In genomic region chr3:130699765-130700164, GRCh38 we compare ENCODE assay signal across 8 cellular contexts. TPM values are rescaled to one million over a fixed set of nuclear protein-coding genes. Genes with fewer than 3 reads are reported as not detected.
DNase-seq lines count a peak whose midpoint lies in the region; ATAC-seq, FAIRE-seq and TF ChIP-seq lines count a peak whose summit lies in the region.

No MANE protein-coding gene starts in this region.

- H3K27ac ChIP-seq in endothelial cell of umbilical vein (ENCODE audit: insufficient read depth, low read depth, low read length) (peak overlapping the region; percentile 71), stomach (no peak overlapping the region)

- ATAC-seq in GM21825 (IDR thresholded peaks at IDR 0.05; ENCODE audit: unreplicated experiment) (no peak), GM21360 (IDR thresholded peaks at IDR 0.05; ENCODE audit: unreplicated experiment) (no peak), HG03025 (IDR thresholded peaks at IDR 0.05; ENCODE audit: low FRiP score, unreplicated experiment) (no peak)

- H3K9me1 ChIP-seq in endothelial cell of umbilical vein (replicated peaks; ENCODE audit: control insufficient read depth, extremely low read depth, insufficient read depth, low read length): no peaks in the 10 kb centered on the region

- CTCF ChIA-PET in AG04449 (lab: Yijun Ruan, JAX): interaction anchor here (1.1 to 1.2 kb wide), 3 partner anchors 12 to 198 kb away, joined by 3 to 6 read pairs (median 4); partner anchors contain the start of gene ATP2C1
- CTCF ChIA-PET in endothelial cell of umbilical vein (lab: Charles Lee): interaction anchor here (0.7 to 1.2 kb wide), 2 partner anchors 11 to 27 kb away, joined by 3 to 4 read pairs; no protein-coding TSS in a partner anchor

- dilution Hi-C loops in endothelial cell of umbilical vein (cut with MboI; ENCODE audit: extremely low pct_ligation_motif_present, low sequenced_read_pairs): no loop called here

- DNase-seq in AG04449 (ENCODE audit: low read depth, low spot score): no peak
- peak; percentile 6 for DNase-seq in GM06990 (ENCODE audit: extremely low read depth, insufficient read length)
- DNase-seq in NCI-H2107 treated with DMSO at 0.1 percent for 48 hours (lab: John Stamatoyannopoulos, UW; ENCODE audit: unreplicated experiment): peak; percentile 61
- peak; percentile 33 for DNase-seq in endothelial cell of umbilical vein (ENCODE audit: low read depth, low spot score)
- DNase-seq in stomach: no peak

- H3K27me3 ChIP-seq in GM06990 (replicated peaks; ENCODE audit: control insufficient read depth, insufficient read depth, low read length) (no peaks in the 10 kb centered on the region), endothelial cell of umbilical vein (ENCODE audit: control insufficient read depth in 2 of 2, insufficient read depth in 2 of 2, low read length in 2 of 2) (no peaks in the 10 kb centered on the region), stomach (no peaks in the 10 kb centered on the region)

- intact Hi-C loops in endothelial cell of umbilical vein (cut with micrococcal nuclease): loop anchor here (1.0 kb wide), 5 partner anchors 7 to 327 kb away; partner anchors contain the start of genes ASTE1, NEK11 and PIK3R4
- intact Hi-C loops in stomach (cut with DNase I; ENCODE audit: low total_unique reads): no loop called here

- H3K36me3 ChIP-seq in GM06990 (ENCODE audit: control insufficient read depth, insufficient read depth, low read length): peaks cover 6% of the 10 kb centered on the region
- peaks cover 2 to 8% of the 10 kb centered on the region in 2 experiments for H3K36me3 ChIP-seq in endothelial cell of umbilical vein (ENCODE audit: control insufficient read depth in 2 of 2, extremely low read depth in 1 of 2, insufficient read depth in 2 of 2, low read length in 2 of 2)
- H3K36me3 ChIP-seq in stomach: peaks cover 10 to 73% (median 70%) of the 10 kb centered on the region in 4 donors

- H3K79me2 ChIP-seq in endothelial cell of umbilical vein (ENCODE audit: control insufficient read depth, insufficient read depth, low read length): no peaks in the 10 kb centered on the region

- TF ChIP-seq POLR2A in endothelial cell of umbilical vein (IDR thresholded peaks at IDR 0.05; ENCODE audit: low read depth, low read length) (no peak), stomach (IDR thresholded peaks at IDR 0.05) (no peak)

- H3K4me2 ChIP-seq in endothelial cell of umbilical vein (ENCODE audit: insufficient read depth, low read length): no peak overlapping the region

- POLR2A ChIA-PET in AG04449 (lab: Yijun Ruan, JAX) (no interaction called here), endothelial cell of umbilical vein (lab: Charles Lee) (interaction anchor here (0.8 kb wide), 1 partner anchor 7 kb away, joined by 3 read pairs; no protein-coding TSS in a partner anchor)

- H2AFZ ChIP-seq in endothelial cell of umbilical vein (ENCODE audit: low read depth, low read length): no peak overlapping the region

- no peak overlapping the region for H3K9ac ChIP-seq in endothelial cell of umbilical vein (replicated peaks; ENCODE audit: extremely low read depth, insufficient read depth, low read length)

- no peaks in the 10 kb centered on the region for H4K20me1 ChIP-seq in endothelial cell of umbilical vein (replicated peaks; ENCODE audit: control insufficient read depth, extremely low read depth, insufficient read depth, low read length)

- no peak for TF ChIP-seq EP300 in stomach (IDR thresholded peaks at IDR 0.05)

- TF ChIP-seq CTCF in AG04449 (IDR thresholded peaks at IDR 0.05; ENCODE audit: insufficient read depth, low read length, missing control alignments) (peak; percentile 15), GM06990 (IDR thresholded peaks at IDR 0.05; ENCODE audit: insufficient read depth, low read length, poor library complexity, severe bottlenecking) (peak; percentile 55), endothelial cell of umbilical vein (IDR thresholded peaks at IDR 0.05; ENCODE audit: extremely low read depth in 1 of 2, insufficient read depth in 1 of 2, low read depth in 1 of 2, low read length in 2 of 2) (peak in 1 of 2 donors; percentile 14), stomach (IDR thresholded peaks at IDR 0.05) (peak in 4 of 7 experiments; percentile 7 to 39 (median 16))

- FAIRE-seq in endothelial cell of umbilical vein (lab: Jason Lieb, UNC): no peak

- no peak overlapping the region for H3K4me3 ChIP-seq in AG04449 (ENCODE audit: low read depth, low read length)
- H3K4me3 ChIP-seq in GM06990 (replicated peaks; ENCODE audit: low read depth, low read length): no peak overlapping the region
- no peak overlapping the region for H3K4me3 ChIP-seq in endothelial cell of umbilical vein (replicated peaks in 1 of 3; ENCODE audit: insufficient read depth in 1 of 3, low read depth in 1 of 3, low read length in 3 of 3)
- H3K4me3 ChIP-seq in stomach: no peak overlapping the region

- H3K4me1 ChIP-seq in endothelial cell of umbilical vein (ENCODE audit: control insufficient read depth, extremely low read depth, insufficient read depth, low read length) (peaks cover 9% of the 10 kb centered on the region), stomach (no peaks in the 10 kb centered on the region)

- no TSS peak for BruUV-seq in endothelial cell of umbilical vein (replicated peaks; lab: Mats Ljungman, UMichigan)

- H3K9me3 ChIP-seq in endothelial cell of umbilical vein (replicated peaks; ENCODE audit: control insufficient read depth, insufficient read depth, low read length) (no peaks in the 10 kb centered on the region), stomach (no peaks in the 10 kb centered on the region)

TF ChIP-seq in endothelial cell of umbilical vein, 7 proteins besides CTCF, POLR2A, EP300 and RAD21:
- TF ChIP-seq FOS (IDR thresholded peaks at IDR 0.05; ENCODE audit: borderline replicate concordance, insufficient read depth, low read length) (no peak), MYC (IDR thresholded peaks at IDR 0.05; ENCODE audit: low read depth, low read length) (no peak), JUN (IDR thresholded peaks at IDR 0.05; ENCODE audit: borderline replicate concordance, insufficient read depth, insufficient read length, low read depth) (no peak), POLR2AphosphoS5 (IDR thresholded peaks at IDR 0.05; ENCODE audit: insufficient read depth, low read depth, low read length) (no peak), MAX (IDR thresholded peaks at IDR 0.05; ENCODE audit: insufficient read depth, insufficient read length) (no peak), EZH2 (IDR thresholded peaks at IDR 0.05; ENCODE audit: borderline replicate concordance, low read depth, low read length, severe bottlenecking) (no peak), GATA2 (IDR thresholded peaks at IDR 0.05; ENCODE audit: insufficient read depth, insufficient read length, low read depth, low read length) (no peak)

RNA-seq across cellular contexts. Expression of gene PIK3R4, which starts 46.9 kb away (rescaled TPM):
- 23.0 and 26.3 TPM in 2 replicates for total RNA-seq in endothelial cell of umbilical vein
- 43.1 and 47.1 TPM in 2 replicates for polyA plus RNA-seq in endothelial cell of umbilical vein
- 31.2 and 31.6 TPM in 2 replicates for polyA plus RNA-seq in endothelial cell of umbilical vein (2011; cell fraction: cytosol; rRNA removed)
- 55.8 and 63.3 TPM in 2 replicates for polyA plus RNA-seq in endothelial cell of umbilical vein (2011; cell fraction: nucleus; rRNA removed)
- polyA plus RNA-seq in endothelial cell of umbilical vein (2012): 17.8 and 23.7 TPM in 2 replicates
- 103 TPM in 2 replicates for polyA minus RNA-seq in endothelial cell of umbilical vein
- polyA minus RNA-seq in endothelial cell of umbilical vein (2011; cell fraction: cytosol; rRNA and poly(A)+ RNA removed): 32.3 TPM
- polyA minus RNA-seq in endothelial cell of umbilical vein (2011; cell fraction: nucleus; rRNA and poly(A)+ RNA removed): 53.8 and 63.4 TPM in 2 replicates
- total RNA-seq in stomach: 10 to 100 TPM in 4 of 5 donors, 1 to 10 TPM in 1; 6.4 to 45.5 (median 34.9) TPM
- polyA plus RNA-seq in stomach: 10 to 100 TPM; 10.4 to 19.1 (median 13.6) TPM

Comparison
In these comparisons a context has a peak if more than half of its experiments do, and no peak if none do; other contexts are left out.
1. DNase-seq: peak in GM06990 (single experiment), NCI-H2107 treated with DMSO at 0.1 percent for 48 hours (single experiment) and endothelial cell of umbilical vein (single experiment); none in AG04449 (single experiment) and stomach (single experiment).